In the genomic region with DNA sequence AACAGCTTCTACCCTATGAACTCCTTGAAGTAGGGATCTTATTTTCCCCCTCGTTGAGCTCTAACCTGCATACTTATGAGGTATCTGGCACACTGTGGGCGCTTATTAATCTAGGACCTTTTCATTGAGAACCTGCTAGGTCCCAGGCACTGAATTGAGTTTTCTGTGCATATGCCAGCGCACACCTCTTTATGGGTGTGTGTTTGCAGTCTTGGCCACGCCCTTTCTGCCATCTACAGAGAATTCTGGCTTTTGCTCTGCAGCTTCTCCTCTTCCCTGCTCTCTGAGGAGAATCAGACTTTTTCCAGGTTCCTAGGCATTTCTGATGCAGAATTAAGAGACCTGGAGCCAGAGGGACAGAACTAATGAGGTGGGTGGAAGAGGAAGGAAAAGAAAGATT, we compare ENCODE assay signal across 24 cellular contexts. TPM values are rescaled to one million over a fixed set of nuclear protein-coding genes. Genes with fewer than 3 reads are reported as not detected.
DNase-seq lines count a peak whose midpoint lies in the region; ATAC-seq and TF ChIP-seq lines count a peak whose summit lies in the region.
"Had no signal": no experiment of that assay in that cellular context is flagged by ENCODE, and none has a peak within 500 bp of the region (broad histone marks: within the 10 kb centered on the region; RNA-seq: fewer than 3 reads in every experiment).

No MANE protein-coding gene starts in this region.

- TF ChIP-seq CTCF in Calu3 (IDR thresholded peaks at IDR 0.05; ENCODE audit: unreplicated experiment) (no peak), ascending aorta (IDR thresholded peaks at IDR 0.05) (no peak), foreskin keratinocyte (conservative IDR thresholded peaks at IDR 0.05) (no peak), thoracic aorta (IDR thresholded peaks at IDR 0.05) (no peak), PC-9 (conservative IDR thresholded peaks at IDR 0.05) (no peak), left ventricle myocardium inferior (IDR thresholded peaks at IDR 0.05; ENCODE audit: borderline replicate concordance) (no peak)

- intact Hi-C loops in Calu3 (cut with micrococcal nuclease; ENCODE audit: unreplicated experiment) (no loop called here), ascending aorta (cut with DNase I) (loop anchor here (10.0 kb wide), 1 partner anchor 541 kb away; a partner anchor contains a TSS), PC-9 (cut with micrococcal nuclease; ENCODE audit: unreplicated experiment) (no loop called here), left ventricle myocardium inferior (cut with micrococcal nuclease) (no loop called here)

- no TSS peak for BruUV-seq in Calu3 (replicated peaks; lab: Mats Ljungman, UMichigan)
- no TSS peak for BruUV-seq in PC-9 (replicated peaks; lab: Mats Ljungman, UMichigan)

- H3K27me3 ChIP-seq in ascending aorta = no peaks in the 10 kb centered on the region
- H3K27me3 ChIP-seq in foreskin keratinocyte = no peaks in the 10 kb centered on the region
- no peaks in the 10 kb centered on the region for H3K27me3 ChIP-seq in thoracic aorta (replicated peaks; ENCODE audit: insufficient read depth)
- no peaks in the 10 kb centered on the region for H3K27me3 ChIP-seq in PC-9 (ENCODE audit: insufficient read depth, low read depth)
- H3K27me3 ChIP-seq in left ventricle myocardium inferior (ENCODE audit: low read depth) = no peaks in the 10 kb centered on the region
- H3K27me3 ChIP-seq: SJSA1 had no signal

- H3K36me3 Mint-ChIP-seq in Calu3 (ENCODE audit: insufficient read depth, unreplicated experiment) = no peaks in the 10 kb centered on the region
- peaks cover 4% of the 10 kb centered on the region for H3K36me3 Mint-ChIP-seq in activated naive CD8-positive, alpha-beta T cell treated with anti-CD3 and anti-CD28 coated beads for 36 hours
- H3K36me3 Mint-ChIP-seq: CD14-positive monocyte had no signal

- H3K9me2 ChIP-seq in PC-9 (ENCODE audit: insufficient read depth) = peaks cover 4% of the 10 kb centered on the region; the same call in 1 of the 2 replicates

- H3K4me1 Mint-ChIP-seq in Calu3 (ENCODE audit: low read depth, unreplicated experiment) = peaks cover 32% of the 10 kb centered on the region
- H3K4me1 Mint-ChIP-seq in activated naive CD8-positive, alpha-beta T cell treated with anti-CD3 and anti-CD28 coated beads for 36 hours = peaks cover 21% of the 10 kb centered on the region

- no peaks in the 10 kb centered on the region for H3K36me3 ChIP-seq in ascending aorta
- no peaks in the 10 kb centered on the region for H3K36me3 ChIP-seq in thoracic aorta
- H3K36me3 ChIP-seq in PC-9 (ENCODE audit: low read depth) = no peaks in the 10 kb centered on the region
- no peaks in the 10 kb centered on the region for H3K36me3 ChIP-seq in left ventricle myocardium inferior
- H3K36me3 ChIP-seq: SJSA1 had no signal

- CTCF ChIA-PET in Calu3 (lab: Charles Lee) = interaction anchor here (0.6 kb wide), 2 partner anchors 141 to 1560 kb away, joined by 3 to 7 read pairs; no protein-coding TSS in a partner anchor
- CTCF ChIA-PET in PC-9 (lab: Charles Lee) = no interaction called here

- H2AFZ ChIP-seq in PC-9 = no peak overlapping the region

- no peak overlapping the region for H3K4me2 ChIP-seq in PC-9

- no peak overlapping the region for H3K27ac Mint-ChIP-seq in Calu3 (ENCODE audit: unreplicated experiment)
- no peak overlapping the region for H3K27ac Mint-ChIP-seq in activated naive CD8-positive, alpha-beta T cell treated with anti-CD3 and anti-CD28 coated beads for 36 hours
- H3K27ac Mint-ChIP-seq: B cell had no signal

- no peak overlapping the region for H3K4me3 ChIP-seq in ascending aorta
- no peak overlapping the region for H3K4me3 ChIP-seq in thoracic aorta
- H3K4me3 ChIP-seq in PC-9 = no peak overlapping the region
- H3K4me3 ChIP-seq in left ventricle myocardium inferior = no peak overlapping the region
- H3K4me3 ChIP-seq: SJSA1 had no signal

- H3K79me2 ChIP-seq in PC-9 (ENCODE audit: low read depth) = no peaks in the 10 kb centered on the region

- H3K27ac ChIP-seq in ascending aorta (peak overlapping the region; percentile 45 to 88), foreskin keratinocyte (no peak overlapping the region), thoracic aorta (peak overlapping the region; percentile 49 to 67), PC-9 (no peak overlapping the region), left ventricle myocardium inferior (replicated peaks) (no peak overlapping the region)
- H3K27ac ChIP-seq: HL-60, SJSA1 had no signal

- peak; percentile 21 for DNase-seq in Calu3
- DNase-seq in ascending aorta (ENCODE audit: low spot score in 2 of 2) = no peak
- no peak for DNase-seq in foreskin keratinocyte
- DNase-seq in thoracic aorta (ENCODE audit: low spot score) = no peak
- no peak for DNase-seq in activated naive CD8-positive, alpha-beta T cell treated with anti-CD3 and anti-CD28 coated beads for 36 hours
- no peak for DNase-seq in PC-9
- DNase-seq in left ventricle myocardium inferior = no peak
- DNase-seq: COR-L47, DMS 273 treated with DMSO at 0.1 percent for 48 hours, DMS79 treated with DMSO at 0.1 percent for 48 hours, KBM-7, NCI-H1092 treated with DMSO at 0.1 percent for 48 hours, NCI-H146, NCI-H2029 treated with DMSO at 0.1 percent for 48 hours, NCI-H226, NCI-H510A treated with DMSO at 0.1 percent for 48 hours, OCI-M1 had no signal

- H3F3A ChIP-seq in PC-9 (ENCODE audit: insufficient read depth, low read depth) = no peaks in the 10 kb centered on the region

- no peaks in the 10 kb centered on the region for H3K9me3 Mint-ChIP-seq in Calu3 (ENCODE audit: low read depth, unreplicated experiment)
- peaks cover 3% of the 10 kb centered on the region for H3K9me3 Mint-ChIP-seq in activated naive CD8-positive, alpha-beta T cell treated with anti-CD3 and anti-CD28 coated beads for 36 hours
- H3K9me3 Mint-ChIP-seq: CD14-positive monocyte had no signal

- ATAC-seq in foreskin keratinocyte (peak; percentile 15), thoracic aorta (ENCODE audit: insufficient number of reproducible peaks, low FRiP score, low read depth) (no peak), HG02840 (IDR thresholded peaks at IDR 0.05; ENCODE audit: low FRiP score, unreplicated experiment) (no peak)
- ATAC-seq: HepG2, Right ventricle myocardium inferior had no signal

- H3K4me1 ChIP-seq in ascending aorta = peaks cover 12 to 40% of the 10 kb centered on the region in 2 donors
- H3K4me1 ChIP-seq in foreskin keratinocyte = peaks cover 9% of the 10 kb centered on the region
- H3K4me1 ChIP-seq in thoracic aorta (ENCODE audit: control insufficient read depth in 1 of 2, low read depth in 2 of 2) = peaks cover 36 to 72% of the 10 kb centered on the region in 2 donors
- H3K4me1 ChIP-seq in PC-9 (replicated peaks; ENCODE audit: insufficient read depth) = peaks cover 8% of the 10 kb centered on the region; the same call in 1 of the 2 replicates
- peaks cover 36% of the 10 kb centered on the region for H3K4me1 ChIP-seq in left ventricle myocardium inferior

- H4K20me1 ChIP-seq in PC-9 (ENCODE audit: insufficient read depth) = no peaks in the 10 kb centered on the region

- H3K27me3 Mint-ChIP-seq in Calu3 (ENCODE audit: unreplicated experiment) = no peaks in the 10 kb centered on the region
- no peaks in the 10 kb centered on the region for H3K27me3 Mint-ChIP-seq in activated naive CD8-positive, alpha-beta T cell treated with anti-CD3 and anti-CD28 coated beads for 36 hours
- H3K27me3 Mint-ChIP-seq: B cell had no signal

- POLR2A ChIA-PET in PC-9 (lab: Charles Lee; ENCODE audit: unreplicated experiment) = no interaction called here

- H3K9me3 ChIP-seq in ascending aorta (no peaks in the 10 kb centered on the region), thoracic aorta (no peaks in the 10 kb centered on the region), PC-9 (ENCODE audit: insufficient read depth, low read depth) (no peaks in the 10 kb centered on the region), left ventricle myocardium inferior (replicated peaks) (peaks cover 8% of the 10 kb centered on the region)
- H3K9me3 ChIP-seq: SJSA1 had no signal

- H3K4me3 Mint-ChIP-seq in Calu3 (ENCODE audit: low read depth, unreplicated experiment) = peak overlapping the region; percentile 13
- H3K4me3 Mint-ChIP-seq in activated naive CD8-positive, alpha-beta T cell treated with anti-CD3 and anti-CD28 coated beads for 36 hours = no peak overlapping the region
- H3K4me3 Mint-ChIP-seq: B cell, CD14-positive monocyte had no signal

RNA-seq across cellular contexts. Expression of a gene that starts 25.4 kb away (rescaled TPM):
- total RNA-seq in Calu3 (2022) = 15.5 and 18.9 TPM in 2 replicates
- total RNA-seq in ascending aorta = 22.4 TPM
- total RNA-seq in foreskin keratinocyte = 7.2 and 8.0 TPM in 2 replicates
- polyA plus RNA-seq in foreskin keratinocyte = 6.3 and 6.5 TPM in 2 replicates
- total RNA-seq in thoracic aorta = 10 to 100 TPM; 23.7 to 75.0 TPM
- 1 to 10 TPM; 8.3 to 8.9 TPM for total RNA-seq in activated naive CD8-positive, alpha-beta T cell treated with anti-CD3 and anti-CD28 coated beads for 36 hours
- total RNA-seq in PC-9 (2021) = 3.5 and 6.4 TPM in 2 replicates
- 40.7 TPM for total RNA-seq in left ventricle myocardium inferior
- total RNA-seq: HepG2 had no signal

Comparison
In these comparisons a context has a peak if more than half of its experiments do, and no peak if none do; other contexts are left out.
1. H3K27ac ChIP-seq: peak in ascending aorta (2 of 2) and thoracic aorta (2 of 2); none in foreskin keratinocyte (single experiment), PC-9 (single experiment) and left ventricle myocardium inferior (single experiment).